In genomic region chr1:22089787-22090186, GRCh38 we compare ENCODE assay signal across 1 cellular context.
TF ChIP-seq lines count a peak whose summit lies in the region.

No MANE protein-coding gene starts in this region.

TF ChIP-seq in H1, 55 proteins besides CTCF, POLR2A, EP300 and RAD21:
- TF ChIP-seq E2F6 (IDR thresholded peaks at IDR 0.05) = no peak
- no peak for TF ChIP-seq TAF1 (IDR thresholded peaks at IDR 0.05; ENCODE audit: low read depth, low read length)
- no peak for TF ChIP-seq HDAC2 (IDR thresholded peaks at IDR 0.05; ENCODE audit: borderline replicate concordance in 1 of 2, low read depth in 2 of 2, low read length in 2 of 2)
- no peak for TF ChIP-seq POU5F1 (IDR thresholded peaks at IDR 0.05; ENCODE audit: low read depth, low read length)
- no peak for TF ChIP-seq EGR1 (IDR thresholded peaks at IDR 0.05; ENCODE audit: borderline replicate concordance, low read depth, low read length)
- no peak for TF ChIP-seq NRF1 (IDR thresholded peaks at IDR 0.05; ENCODE audit: low read depth, low read length)
- TF ChIP-seq TCF12 (IDR thresholded peaks at IDR 0.05; ENCODE audit: low read depth, low read length) = no peak
